18 cellular contexts compared by ENCODE assay signal in genomic region chr1:38561699-38562098, GRCh38.
"Had no signal": no experiment of that assay in that cellular context is flagged by ENCODE, and none has a peak within 500 bp of the region (broad histone marks: within the 10 kb centered on the region; RNA-seq: fewer than 3 reads in every experiment).

No MANE protein-coding gene starts in this region.

- H2AFZ ChIP-seq: hepatocyte had no signal

- H3K4me3 ChIP-seq: coronary artery, esophagus muscularis mucosa, hepatocyte, left lung, ovary, right lobe of liver, smooth muscle cell had no signal

- H3K9me3 Mint-ChIP-seq: activated naive CD4-positive, alpha-beta T cell treated with anti-CD3 and anti-CD28 coated beads for 36 hours; activated T-helper 17 cell treated with anti-CD3 and anti-CD28 coated beads, Interleukin-2, amount 50 U/mL, for 72 hours; T-helper 1 cell treated with Interleukin-12 subunit alpha and Interleukin-12 subunit beta and Interleukin-4 antibody, amounts not matched to agents 30 μg/mL and 1 μg/mL, for 36 hours had no signal

- ATAC-seq: activated T-helper 17 cell treated with anti-CD3 and anti-CD28 coated beads, Interleukin-2, amount 50 U/mL, for 72 hours; left lung; right lobe of liver; stimulated activated naive CD8-positive, alpha-beta T cell treated with anti-CD3 and anti-CD28 coated beads, Interleukin-15, Interleukin-2, amounts not matched to agents 100 U/mL and 50 U/mL, for 24 hours had no signal

- H3K27ac Mint-ChIP-seq: activated naive CD4-positive, alpha-beta T cell treated with anti-CD3 and anti-CD28 coated beads for 36 hours; T-helper 1 cell treated with Interleukin-12 subunit alpha and Interleukin-12 subunit beta and Interleukin-4 antibody, amounts not matched to agents 30 μg/mL and 1 μg/mL, for 36 hours had no signal

- H3K4me3 Mint-ChIP-seq: activated naive CD4-positive, alpha-beta T cell treated with anti-CD3 and anti-CD28 coated beads for 36 hours; T-helper 1 cell treated with Interleukin-12 subunit alpha and Interleukin-12 subunit beta and Interleukin-4 antibody, amounts not matched to agents 30 μg/mL and 1 μg/mL, for 36 hours had no signal

- H3K27ac ChIP-seq: coronary artery, esophagus muscularis mucosa, hepatocyte, left lung, ovary, right lobe of liver had no signal

- H3K9me3 ChIP-seq: esophagus muscularis mucosa, left lung, ovary, right lobe of liver had no signal

- H3K4me2 ChIP-seq: hepatocyte, smooth muscle cell had no signal

- DNase-seq: activated CD4-positive, alpha-beta T cell treated with anti-CD3 and anti-CD28 coated beads, Interleukin-2, amount 50 U/mL, for 1 hour; activated CD4-positive, CD25-positive, alpha-beta regulatory T cell; activated naive CD4-positive, alpha-beta T cell treated with anti-CD3 and anti-CD28 coated beads for 36 hours; caudate nucleus; left lung; mammary epithelial cell; ovary; right lobe of liver; stimulated activated CD4-positive, alpha-beta T cell treated with anti-CD3 and anti-CD28 coated beads, Interleukin-4, amount 100 ng/mL, for 4 hours; stimulated activated CD8-positive, alpha-beta memory T cell treated with anti-CD3 and anti-CD28 coated beads, Interleukin-4, amount 100 ng/mL, for 48 hours; stimulated activated naive CD8-positive, alpha-beta T cell treated with anti-CD3 and anti-CD28 coated beads, Interleukin-15, Interleukin-2, amounts not matched to agents 100 U/mL and 50 U/mL, for 24 hours; trophoblast cell had no signal

- H3K36me3 ChIP-seq: esophagus muscularis mucosa, left lung, ovary, right lobe of liver had no signal

- H3K27me3 ChIP-seq: ovary had no signal
